Comparison of ENCODE assay signal across 23 cellular contexts in the genomic region with DNA sequence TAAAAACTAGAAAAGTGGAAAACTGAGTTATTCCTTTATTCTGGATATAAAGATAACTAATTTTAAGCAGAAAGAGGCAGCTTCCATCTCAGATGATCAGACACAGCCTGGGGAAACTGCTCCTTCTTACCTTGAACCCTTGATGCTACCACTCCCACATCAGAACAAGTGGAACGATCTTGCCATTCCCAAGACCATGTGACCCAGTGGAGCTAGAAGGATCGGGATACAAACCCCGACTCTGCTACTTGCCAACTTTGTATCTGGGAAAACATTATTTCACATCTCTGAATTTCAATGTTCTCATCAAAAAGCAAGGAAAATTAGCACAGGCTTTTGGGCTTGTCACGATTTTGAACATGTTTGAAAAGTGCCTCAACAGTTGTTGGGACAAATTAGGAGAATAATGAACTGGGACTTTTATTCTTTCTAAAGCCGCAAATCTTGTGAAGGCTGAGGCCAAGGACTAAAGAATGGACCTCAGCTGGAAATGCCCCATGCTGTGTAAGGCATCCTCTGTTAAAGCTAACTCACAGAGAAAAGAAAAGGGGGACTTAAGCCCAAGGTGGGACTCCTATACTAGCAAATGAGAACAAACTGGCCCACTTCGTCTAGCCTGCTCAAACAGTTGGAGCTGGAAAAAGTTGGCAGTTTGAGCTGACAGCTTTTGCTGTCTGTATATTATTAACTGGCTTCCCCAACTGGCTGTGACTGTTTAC.
DNase-seq lines count a peak whose midpoint lies in the region; ATAC-seq and TF ChIP-seq lines count a peak whose summit lies in the region.
"Had no signal": no experiment of that assay in that cellular context is flagged by ENCODE, and none has a peak within 500 bp of the region (broad histone marks: within the 10 kb centered on the region; RNA-seq: fewer than 3 reads in every experiment).

No MANE protein-coding gene starts in this region.

- H3K9me3 ChIP-seq in HUES64 (ENCODE audit: insufficient read depth, low read depth, low read length) (no peaks in the 10 kb centered on the region), gastrocnemius medialis (no peaks in the 10 kb centered on the region)

- H3K9ac ChIP-seq in HUES64 (ENCODE audit: low read depth, low read length), result no peak overlapping the region

- H3K36me3 Mint-ChIP-seq in nephron progenitor cell (ENCODE audit: low read depth), result no peaks in the 10 kb centered on the region
- H3K36me3 Mint-ChIP-seq: CD8-positive, alpha-beta T cell had no signal

- in situ Hi-C loops in gastrocnemius medialis (cut with MboI; ENCODE audit: low sequenced_read_pairs in 4 of 4), result no loop called here

- TF ChIP-seq CTCF in nephron progenitor cell (IDR thresholded peaks at IDR 0.05), result no peak
- no peak for TF ChIP-seq CTCF in gastrocnemius medialis (IDR thresholded peaks at IDR 0.05 in 4 of 5, conservative IDR thresholded peaks at IDR 0.05 in 1 of 5)

- H3K27ac Mint-ChIP-seq in nephron progenitor cell, result peak overlapping the region; percentile 17
- H3K27ac Mint-ChIP-seq: CD8-positive, alpha-beta T cell had no signal

- peak overlapping the region; percentile 27; the same call in 1 of the 2 replicates for H3K27ac ChIP-seq in HUES64 (ENCODE audit: low read depth, low read length)
- no peak overlapping the region for H3K27ac ChIP-seq in gastrocnemius medialis
- H3K27ac ChIP-seq: PC-9, RWPE1, SK-N-MC had no signal

- H3K27me3 Mint-ChIP-seq in nephron progenitor cell (ENCODE audit: low read depth, poor library complexity), result peaks cover 11% of the 10 kb centered on the region

- peak; percentile 34 for DNase-seq in ELF-1 (ENCODE audit: low read depth, low spot score)
- peak; percentile 9 for DNase-seq in iPS DF 19.7 (ENCODE audit: low read depth, low spot score)
- no peak for DNase-seq in nephron progenitor cell
- no peak for DNase-seq in HK-2 (ENCODE audit: unreplicated experiment)
- no peak for DNase-seq in gastrocnemius medialis
- DNase-seq: 8988T; C1 segment of cervical spinal cord; CD8-positive, alpha-beta T cell; GF-D8; GOT3; Kasumi-1; NCI-H187; NCI-H2107; NCI-H510A; NCI-H748 treated with DMSO at 0.1 percent for 48 hours; PC-9; SHP77 treated with DMSO at 0.1 percent for 48 hours; SW 1271 had no signal

- ATAC-seq in gastrocnemius medialis (no peak), GM19455 (IDR thresholded peaks at IDR 0.05; ENCODE audit: unreplicated experiment) (no peak), GM18873 (IDR thresholded peaks at IDR 0.05; ENCODE audit: low FRiP score, unreplicated experiment) (no peak)
- ATAC-seq: CD8-positive, alpha-beta T cell had no signal

- H3K4me1 ChIP-seq in HUES64 (ENCODE audit: insufficient read depth, low read length) (peaks cover 42% of the 10 kb centered on the region), gastrocnemius medialis (peaks cover 4 to 9% of the 10 kb centered on the region in 2 donors)

- H3K4me3 Mint-ChIP-seq in nephron progenitor cell, result no peak overlapping the region
- H3K4me3 Mint-ChIP-seq: CD8-positive, alpha-beta T cell had no signal

- H3K4me3 ChIP-seq in HUES64 (ENCODE audit: low read length), result peak overlapping the region; percentile 22; the same call in 1 of the 2 replicates
- no peak overlapping the region for H3K4me3 ChIP-seq in gastrocnemius medialis
- H3K4me3 ChIP-seq: PC-9, SK-N-MC had no signal

- H3K4me1 Mint-ChIP-seq in nephron progenitor cell, result no peaks in the 10 kb centered on the region

- H3K27me3 ChIP-seq in HUES64 (ENCODE audit: insufficient read depth, low read length) (no peaks in the 10 kb centered on the region), gastrocnemius medialis (no peaks in the 10 kb centered on the region)

- no peaks in the 10 kb centered on the region for H3K9me3 Mint-ChIP-seq in nephron progenitor cell
- H3K9me3 Mint-ChIP-seq: CD8-positive, alpha-beta T cell had no signal

- intact Hi-C loops in gastrocnemius medialis (cut with DNase I; ENCODE audit: low total_unique reads), result no loop called here

- no peak for TF ChIP-seq POLR2A in gastrocnemius medialis (IDR thresholded peaks at IDR 0.05)

- H3K36me3 ChIP-seq in HUES64 (ENCODE audit: insufficient read depth, low read length) (no peaks in the 10 kb centered on the region), gastrocnemius medialis (no peaks in the 10 kb centered on the region)

- 20% methylated on average over 6 of the region's 6 CpGs for WGBS in HUES64

Comparison
In these comparisons a context has a peak if more than half of its experiments do, and no peak if none do; other contexts are left out.
1. DNase-seq: peak in ELF-1 (single experiment) and iPS DF 19.7 (single experiment); none in nephron progenitor cell (single experiment), HK-2 (single experiment) and gastrocnemius medialis (0 of 2).